In genomic region chr22:23858484-23858815, GRCh38 we compare ENCODE assay signal across 1 cellular context.
TF ChIP-seq lines count a peak whose summit lies in the region.

No MANE protein-coding gene starts in this region.

TF ChIP-seq in HCT116, 20 proteins besides CTCF, POLR2A, EP300 and RAD21:
- TF ChIP-seq CEBPB (IDR thresholded peaks at IDR 0.05; ENCODE audit: low read depth): no peak
TF ChIP-seq in HCT116: peak in this region for 0.
